Comparison of ENCODE assay signal across 17 cellular contexts in the genomic region with DNA sequence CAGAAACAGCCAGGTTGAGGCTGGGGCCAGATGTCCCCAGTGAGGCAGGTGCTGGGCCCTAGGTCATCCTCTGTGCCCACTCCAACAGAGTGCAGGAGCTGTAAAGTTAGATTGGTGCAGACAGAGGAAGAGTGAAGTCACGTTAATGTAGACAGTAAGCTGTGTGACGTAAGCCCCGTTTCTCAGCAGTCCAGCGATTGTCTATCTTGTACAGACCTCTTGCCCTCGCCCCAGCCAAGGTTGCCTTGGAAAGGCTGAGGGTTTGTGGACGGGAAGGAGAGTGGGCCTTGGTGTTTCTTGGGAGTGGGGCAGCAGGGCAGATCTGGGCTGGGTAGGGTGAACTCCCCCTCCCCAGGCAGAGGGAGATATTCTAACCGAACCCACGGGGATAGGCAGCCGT.
"Had no signal": no experiment of that assay in that cellular context is flagged by ENCODE, and none has a peak within 500 bp of the region (broad histone marks: within the 10 kb centered on the region; RNA-seq: fewer than 3 reads in every experiment).

No MANE protein-coding gene starts in this region.

- H3K27me3 Mint-ChIP-seq: effector memory CD8-positive, alpha-beta T cell; stimulated activated naive B cell treated with anti-CD40 and anti-IgM and Interleukin-4, amounts not matched to agents 10 μg/mL and 1 μg/mL and 100 μg/mL, for 72 hours had no signal

- ATAC-seq: activated T-cell treated with anti-CD3 and anti-CD28 coated beads, Interleukin-2, amount 50 U/mL, for 4 hours; left cardiac atrium; right lobe of liver; stimulated activated naive B cell treated with anti-CD40 and anti-IgM and Interleukin-4, amounts not matched to agents 10 μg/mL and 1 μg/mL and 100 μg/mL, for 72 hours; upper lobe of right lung had no signal

- H3K4me3 ChIP-seq: adrenal gland, cardiac muscle cell, ovary, right lobe of liver, upper lobe of right lung had no signal

- H3K9me3 ChIP-seq: adrenal gland, ovary, right lobe of liver, thoracic aorta, upper lobe of right lung had no signal

- H3K27ac ChIP-seq: cardiac muscle cell, ovary, right lobe of liver, thoracic aorta, upper lobe of right lung had no signal

- H3K27ac Mint-ChIP-seq: stimulated activated naive B cell treated with anti-CD40 and anti-IgM and Interleukin-4, amounts not matched to agents 10 μg/mL and 1 μg/mL and 100 μg/mL, for 72 hours had no signal

- H3K4me3 Mint-ChIP-seq: activated T-cell treated with anti-CD3 and anti-CD28 coated beads, Interleukin-2, amount 50 U/mL, for 4 hours; stimulated activated naive B cell treated with anti-CD40 and anti-IgM and Interleukin-4, amounts not matched to agents 10 μg/mL and 1 μg/mL and 100 μg/mL, for 72 hours had no signal

- H3K36me3 ChIP-seq: adrenal gland, cardiac muscle cell, ovary, thoracic aorta had no signal

- FAIRE-seq: small intestine had no signal

- H3K27me3 ChIP-seq: adrenal gland, cardiac muscle cell, ovary, right lobe of liver, upper lobe of right lung had no signal

- H3K9me3 Mint-ChIP-seq: activated T-cell treated with anti-CD3 and anti-CD28 coated beads, Interleukin-2, amount 50 U/mL, for 4 hours; effector memory CD8-positive, alpha-beta T cell; stimulated activated naive B cell treated with anti-CD40 and anti-IgM and Interleukin-4, amounts not matched to agents 10 μg/mL and 1 μg/mL and 100 μg/mL, for 72 hours had no signal

- H3K4me1 ChIP-seq: right lobe of liver had no signal

- DNase-seq: activated CD4-positive, alpha-beta T cell treated with anti-CD3 and anti-CD28 coated beads, Interleukin-2, amount 50 U/mL, for 1 hour; activated CD4-positive, CD25-positive, alpha-beta regulatory T cell treated with anti-CD3 and anti-CD28 coated beads, Interleukin-2, amount 50 U/mL, for 72 hours; activated CD8-positive, alpha-beta memory T cell treated with anti-CD3 and anti-CD28 coated beads, Interleukin-2, amount 50 U/mL, for 4 hours; activated effector memory CD4-positive, alpha-beta T cell treated with anti-CD3 and anti-CD28 coated beads, Interleukin-2, amount 50 U/mL, for 16 hours; activated naive CD4-positive, alpha-beta T cell treated with anti-CD3 and anti-CD28 coated beads, Interleukin-2, amount 50 U/mL, for 16 hours; activated T-cell treated with anti-CD3 and anti-CD28 coated beads, Interleukin-2, amount 50 U/mL, for 4 hours; adrenal gland; effector memory CD8-positive, alpha-beta T cell; left cardiac atrium; ovary; right lobe of liver; small intestine; stimulated activated CD4-positive, alpha-beta T cell treated with anti-CD3 and anti-CD28 coated beads, Interleukin-4, amount 100 ng/mL, for 4 hours; stimulated activated naive B cell treated with anti-CD40 and anti-IgM and Interleukin-4, amounts not matched to agents 10 μg/mL and 1 μg/mL and 100 μg/mL, for 72 hours had no signal
